8 cellular contexts compared by ENCODE assay signal in genomic region chr9:33263936-33264472, GRCh38. TPM values are rescaled to one million over a fixed set of nuclear protein-coding genes. Genes with fewer than 3 reads are reported as not detected.
DNase-seq lines count a peak whose midpoint lies in the region; ATAC-seq and TF ChIP-seq lines count a peak whose summit lies in the region.

No MANE protein-coding gene starts in this region.

- TF ChIP-seq EP300 in suprapubic skin (IDR thresholded peaks at IDR 0.05) = no peak

- peaks cover 10% of the 10 kb centered on the region for H3K4me1 ChIP-seq in HAP-1
- H3K4me1 ChIP-seq in naive thymus-derived CD4-positive, alpha-beta T cell (ENCODE audit: control insufficient read depth in 2 of 2, insufficient read depth in 2 of 2, low read length in 2 of 2) = peaks cover 15 to 34% of the 10 kb centered on the region in 2 donors
- peaks cover 42% of the 10 kb centered on the region for H3K4me1 ChIP-seq in suprapubic skin

- peak overlapping the region; percentile 82 to 98 (median 92) for H3K4me3 Mint-ChIP-seq in naive thymus-derived CD4-positive, alpha-beta T cell

- under 1% methylated on average over 19 of the region's 42 CpGs for WGBS in suprapubic skin

- TF ChIP-seq CTCF in suprapubic skin (IDR thresholded peaks at IDR 0.05) = no peak

- DNase-seq in DMS 273 (lab: John Stamatoyannopoulos, UW; ENCODE audit: unreplicated experiment) (peak; percentile 65), DMS 273 treated with DMSO at 0.1 percent for 48 hours (lab: John Stamatoyannopoulos, UW) (no peak), HAP-1 (ENCODE audit: low spot score in 2 of 2) (peak in 1 of 2 experiments; percentile 52), M059J (ENCODE audit: low read depth) (peak; percentile 42), activated T-cell treated with anti-CD3 and anti-CD28 coated beads for 4 hours (peak; percentile 21), suprapubic skin (ENCODE audit: low spot score in 2 of 2) (peak; percentile 85 to 86)
- peak in 6 of 9 donors; percentile 2 to 57 (median 23) for DNase-seq in naive thymus-derived CD4-positive, alpha-beta T cell

- H3K36me3 Mint-ChIP-seq in naive thymus-derived CD4-positive, alpha-beta T cell = peaks cover 10 to 38% (median 14%) of the 10 kb centered on the region in 5 donors

- CTCF ChIA-PET in naive thymus-derived CD4-positive, alpha-beta T cell (lab: Charles Lee) = interaction anchor here (1.0 to 1.8 kb wide), 2 partner anchors 23 to 30 kb away, joined by 3 to 6 read pairs; no protein-coding TSS in a partner anchor

- H3K36me3 ChIP-seq in HAP-1 (replicated peaks) (peaks cover 75% of the 10 kb centered on the region), suprapubic skin (peaks cover 61% of the 10 kb centered on the region)
- peaks cover 8 to 62% (median 19%) of the 10 kb centered on the region in 3 experiments for H3K36me3 ChIP-seq in naive thymus-derived CD4-positive, alpha-beta T cell (ENCODE audit: control insufficient read depth in 2 of 3, insufficient read depth in 3 of 3, low read length in 3 of 3)

- H3K27me3 ChIP-seq in HAP-1 (ENCODE audit: low read depth) (no peaks in the 10 kb centered on the region), suprapubic skin (no peaks in the 10 kb centered on the region)
- H3K27me3 ChIP-seq in naive thymus-derived CD4-positive, alpha-beta T cell (ENCODE audit: control insufficient read depth in 2 of 2, insufficient read depth in 2 of 2, low read length in 2 of 2) = no peaks in the 10 kb centered on the region

- ATAC-seq in esophagus mucosa = peak; percentile 17
- no peak for ATAC-seq in naive thymus-derived CD4-positive, alpha-beta T cell

- H3K27ac Mint-ChIP-seq in naive thymus-derived CD4-positive, alpha-beta T cell = peak overlapping the region; percentile 52 to 98 (median 88)

- POLR2A ChIA-PET in naive thymus-derived CD4-positive, alpha-beta T cell (lab: Charles Lee) = interaction anchor here (0.6 to 3.8 kb wide), 5 partner anchors 21 to 691 kb away, joined by 3 to 29 read pairs (median 4); partner anchors contain the start of genes NFX1 and SMU1

- no peak for TF ChIP-seq POLR2A in suprapubic skin (IDR thresholded peaks at IDR 0.05)

- peak overlapping the region; percentile 88 for H3K27ac ChIP-seq in naive thymus-derived CD4-positive, alpha-beta T cell (ENCODE audit: low read depth, low read length)
- peak overlapping the region; percentile 95 for H3K27ac ChIP-seq in suprapubic skin

- H3K4me1 Mint-ChIP-seq in naive thymus-derived CD4-positive, alpha-beta T cell = peaks cover 36 to 67% (median 58%) of the 10 kb centered on the region in 7 donors

- no peaks in the 10 kb centered on the region for H3K9me3 Mint-ChIP-seq in naive thymus-derived CD4-positive, alpha-beta T cell

- H3K4me3 ChIP-seq in HAP-1 (peak overlapping the region; percentile 90), suprapubic skin (peak overlapping the region; percentile 99)
- peak overlapping the region; percentile 95 for H3K4me3 ChIP-seq in naive thymus-derived CD4-positive, alpha-beta T cell (ENCODE audit: low read length)

- in situ Hi-C loops in HAP-1 (cut with MboI; ENCODE audit: low sequenced_read_pairs) = no loop called here

- H3K9me3 ChIP-seq in HAP-1 = no peaks in the 10 kb centered on the region
- H3K9me3 ChIP-seq in naive thymus-derived CD4-positive, alpha-beta T cell (ENCODE audit: control insufficient read depth in 2 of 3, low read length in 3 of 3) = no peaks in the 10 kb centered on the region
- no peaks in the 10 kb centered on the region for H3K9me3 ChIP-seq in suprapubic skin

- intact Hi-C loops in naive thymus-derived CD4-positive, alpha-beta T cell (cut with micrococcal nuclease) = loop anchor here (1.0 to 10.0 kb wide), 16 partner anchors 26 to 1258 kb away; partner anchors contain the start of genes APTX (in 2 of the 2), DNAJA1 (in 2 of the 2), NFX1 (in 2 of the 2) and NOL6 (in 2 of the 2)

- H3K27me3 Mint-ChIP-seq in naive thymus-derived CD4-positive, alpha-beta T cell = peaks cover 0 to 2% (median 0%) of the 10 kb centered on the region in 5 donors

RNA-seq across cellular contexts. Expression of gene BAG1, which starts 0.5 kb away (rescaled TPM):
- 60.1 and 72.0 TPM in 2 replicates for total RNA-seq in M059J (2014; rRNA removed; shearing (Covaris generic))
- 95.3 TPM for total RNA-seq in esophagus mucosa
- total RNA-seq in naive thymus-derived CD4-positive, alpha-beta T cell = 10 to 100 TPM; 48.6 to 77.2 (median 61.0) TPM
- polyA plus RNA-seq in naive thymus-derived CD4-positive, alpha-beta T cell = 10 to 100 TPM; 65.0 to 90.5 TPM
- total RNA-seq in suprapubic skin = 100 to 1,000 TPM in 1 of 4 donors, 10 to 100 TPM in 3; 63.6 to 140 (median 70.8) TPM

RNA-seq across cellular contexts. Expression of gene CHMP5, which starts 0.8 kb away (rescaled TPM):
- total RNA-seq in M059J (2014; rRNA removed; shearing (Covaris generic)) = 217 and 248 TPM in 2 replicates
- total RNA-seq in esophagus mucosa (46.6 TPM), suprapubic skin (10 to 100 TPM; 43.7 to 60.3 (median 50.7) TPM)
- total RNA-seq in naive thymus-derived CD4-positive, alpha-beta T cell = 10 to 100 TPM; 21.4 to 74.6 (median 35.3) TPM
- 10 to 100 TPM; 39.0 to 50.2 TPM for polyA plus RNA-seq in naive thymus-derived CD4-positive, alpha-beta T cell

RNA-seq across cellular contexts. Expression of gene SPINK4, which starts 24.0 kb away (rescaled TPM):
- not detected in 2 replicates for total RNA-seq in M059J (2014; rRNA removed; shearing (Covaris generic))
- total RNA-seq in esophagus mucosa = not detected
- total RNA-seq in naive thymus-derived CD4-positive, alpha-beta T cell = not detected
- not detected for polyA plus RNA-seq in naive thymus-derived CD4-positive, alpha-beta T cell
- not detected for total RNA-seq in suprapubic skin

RNA-seq across cellular contexts. Expression of gene NFX1, which starts 26.3 kb away (rescaled TPM):
- total RNA-seq in M059J (2014; rRNA removed; shearing (Covaris generic)) = 21.4 and 24.5 TPM in 2 replicates
- total RNA-seq in esophagus mucosa (26.6 TPM), suprapubic skin (10 to 100 TPM; 42.0 to 91.4 (median 46.0) TPM)
- total RNA-seq in naive thymus-derived CD4-positive, alpha-beta T cell = 10 to 100 TPM; 39.8 to 65.4 (median 43.6) TPM
- polyA plus RNA-seq in naive thymus-derived CD4-positive, alpha-beta T cell = 10 to 100 TPM; 30.1 to 49.3 TPM
